ENCODE assay signal across 8 cellular contexts in the genomic region with DNA sequence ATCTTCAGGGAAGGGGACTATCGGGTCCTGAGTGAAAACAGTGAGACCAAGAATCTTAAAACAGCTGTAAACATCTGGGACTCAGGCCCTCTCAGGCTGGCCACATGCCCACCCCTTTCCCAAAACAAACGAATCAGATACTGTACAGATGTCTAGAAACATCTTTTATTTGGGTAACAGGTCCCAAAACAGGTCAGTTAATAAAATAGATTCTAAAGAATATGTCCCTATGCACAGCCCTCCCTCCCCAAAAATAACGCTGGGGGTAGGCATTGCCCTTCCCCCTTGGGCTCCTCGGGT. TPM values are rescaled to one million over a fixed set of nuclear protein-coding genes. Genes with fewer than 3 reads are reported as not detected.
DNase-seq lines count a peak whose midpoint lies in the region; ATAC-seq and TF ChIP-seq lines count a peak whose summit lies in the region.

No MANE protein-coding gene starts in this region.

- H3K79me2 ChIP-seq in Loucy (ENCODE audit: insufficient read depth, low read length) (peaks cover 64% of the 10 kb centered on the region), neural cell (replicated peaks; ENCODE audit: insufficient read depth, low read length) (peaks cover 50% of the 10 kb centered on the region)

- TF ChIP-seq RAD21 in neural cell (conservative IDR thresholded peaks at IDR 0.05): no peak

- H3F3A ChIP-seq in Loucy (ENCODE audit: low read depth) (no peaks in the 10 kb centered on the region), neural cell (ENCODE audit: insufficient read depth, low read length, poor library complexity, severe bottlenecking) (no peaks in the 10 kb centered on the region)

- H3K9me2 ChIP-seq in Loucy (replicated peaks; ENCODE audit: low read depth, low read length): no peaks in the 10 kb centered on the region
- H3K9me2 ChIP-seq in neural cell (ENCODE audit: insufficient read depth, low read length): no peaks in the 10 kb centered on the region

- no peaks in the 10 kb centered on the region for H3K9me3 ChIP-seq in BLaER1 treated with 17β-estradiol and CSF1 and Interleukin-3, amounts not matched to agents 10 nM and 100 nM (replicated peaks in 1 of 11)
- no peaks in the 10 kb centered on the region for H3K9me3 ChIP-seq in Loucy (ENCODE audit: insufficient read depth, low read depth, low read length)
- no peaks in the 10 kb centered on the region for H3K9me3 ChIP-seq in neural cell (ENCODE audit: low read length)

- H3K27ac ChIP-seq in BLaER1 treated with 17β-estradiol and CSF1 and Interleukin-3, amounts not matched to agents 10 nM and 100 nM: peak overlapping the region; percentile 9 to 93 (median 91); a peak in 21 of 22 replicates
- H3K27ac ChIP-seq in coronary artery (peak overlapping the region; percentile 79 to 96), neural cell (ENCODE audit: low read length) (peak overlapping the region; percentile 38)

- no peak for TF ChIP-seq POLR2A in lower leg skin (IDR thresholded peaks at IDR 0.05)

- TF ChIP-seq CTCF in Loucy (conservative IDR thresholded peaks at IDR 0.05; ENCODE audit: low read length) (no peak), coronary artery (IDR thresholded peaks at IDR 0.05) (no peak), neural cell (IDR thresholded peaks at IDR 0.05; ENCODE audit: poor library complexity, severe bottlenecking) (no peak), lower leg skin (IDR thresholded peaks at IDR 0.05) (no peak)

- ATAC-seq in GM21717 (IDR thresholded peaks at IDR 0.05; ENCODE audit: unreplicated experiment) (no peak), GM18858 (IDR thresholded peaks at IDR 0.05; ENCODE audit: unreplicated experiment) (no peak)

- H3K9ac ChIP-seq in BLaER1 treated with 17β-estradiol and CSF1 and Interleukin-3, amounts not matched to agents 10 nM and 100 nM: peak overlapping the region; percentile 67 to 97 (median 95); a peak in 19 of 22 replicates
- H3K9ac ChIP-seq in Loucy (ENCODE audit: low read depth, low read length, poor library complexity, severe bottlenecking) (peak overlapping the region; percentile 43), neural cell (ENCODE audit: low read length) (peak overlapping the region; percentile 28)

- intact Hi-C loops in lower leg skin (cut with DNase I; ENCODE audit: low total_unique reads): no loop called here

- peak overlapping the region; percentile 81 to 99 (median 96); a peak in 16 of 20 replicates for H3K4me3 ChIP-seq in BLaER1 treated with 17β-estradiol and CSF1 and Interleukin-3, amounts not matched to agents 10 nM and 100 nM
- H3K4me3 ChIP-seq in Loucy (ENCODE audit: low read length, poor library complexity, severe bottlenecking): peak overlapping the region; percentile 91
- H3K4me3 ChIP-seq in coronary artery: peak overlapping the region; percentile 91
- H3K4me3 ChIP-seq in neural cell (ENCODE audit: low read length): peak overlapping the region; percentile 83
- H3K4me3 ChIP-seq in lower leg skin (ENCODE audit: low read depth, poor library complexity, severe bottlenecking): no peak overlapping the region

- H3K36me3 ChIP-seq in BLaER1 treated with 17β-estradiol and CSF1 and Interleukin-3, amounts not matched to agents 10 nM and 100 nM: peaks cover 25 to 39% (median 28%) of the 10 kb centered on the region in 11 experiments
- H3K36me3 ChIP-seq in Loucy (ENCODE audit: insufficient read depth, low read length) (peaks cover under 1% of the 10 kb centered on the region; the same call in 1 of the 2 replicates), neural cell (ENCODE audit: insufficient read depth, low read length) (no peaks in the 10 kb centered on the region)

- no peaks in the 10 kb centered on the region for H3K27me3 ChIP-seq in BLaER1 treated with 17β-estradiol and CSF1 and Interleukin-3, amounts not matched to agents 10 nM and 100 nM
- H3K27me3 ChIP-seq in Loucy (ENCODE audit: insufficient read depth, low read length, poor library complexity, severe bottlenecking) (no peaks in the 10 kb centered on the region), neural cell (ENCODE audit: insufficient read depth, low read depth, low read length) (no peaks in the 10 kb centered on the region)

- 14% methylated on average over 4 of the region's 4 CpGs for WGBS in lower leg skin, 2 donors

- no peak overlapping the region for H2AFZ ChIP-seq in Loucy (ENCODE audit: low read length)
- peak overlapping the region; percentile 30 for H2AFZ ChIP-seq in neural cell (ENCODE audit: low read depth, low read length)

- peak overlapping the region; percentile 90 to 100 (median 99) for H3K4me2 ChIP-seq in BLaER1 treated with 17β-estradiol and CSF1 and Interleukin-3, amounts not matched to agents 10 nM and 100 nM
- H3K4me2 ChIP-seq in Loucy (ENCODE audit: low read depth, low read length, poor library complexity, severe bottlenecking): peak overlapping the region; percentile 51
- H3K4me2 ChIP-seq in neural cell (ENCODE audit: low read length): peak overlapping the region; percentile 47

- TF ChIP-seq EP300 in neural cell (conservative IDR thresholded peaks at IDR 0.05; ENCODE audit: poor library complexity, severe bottlenecking): no peak

- H4K20me1 ChIP-seq in BLaER1 treated with 17β-estradiol and CSF1 and Interleukin-3, amounts not matched to agents 10 nM and 100 nM: peaks cover 36 to 55% (median 39%) of the 10 kb centered on the region in 11 experiments
- peaks cover 38% of the 10 kb centered on the region for H4K20me1 ChIP-seq in Loucy (ENCODE audit: insufficient read depth, low read length, poor library complexity, severe bottlenecking)
- H4K20me1 ChIP-seq in neural cell (ENCODE audit: insufficient read depth): no peaks in the 10 kb centered on the region

- peaks cover 69 to 81% (median 77%) of the 10 kb centered on the region in 10 experiments for H3K4me1 ChIP-seq in BLaER1 treated with 17β-estradiol and CSF1 and Interleukin-3, amounts not matched to agents 10 nM and 100 nM
- peaks cover 60% of the 10 kb centered on the region for H3K4me1 ChIP-seq in Loucy (ENCODE audit: insufficient read depth, low read length, poor library complexity, severe bottlenecking)

- DNase-seq in coronary artery (ENCODE audit: low spot score) (no peak), lower leg skin (ENCODE audit: low spot score in 2 of 2) (no peak), C1 segment of cervical spinal cord (lab: John Stamatoyannopoulos, UW) (no peak)

TF ChIP-seq in neural cell, 6 proteins besides CTCF, POLR2A, EP300 and RAD21:
- TF ChIP-seq TAF1 (IDR thresholded peaks at IDR 0.05; ENCODE audit: low read depth) (no peak), MXI1 (conservative IDR thresholded peaks at IDR 0.05; ENCODE audit: poor library complexity, severe bottlenecking) (no peak), EZH2 (IDR thresholded peaks at IDR 0.05; ENCODE audit: borderline replicate concordance, insufficient read depth, low read length, poor library complexity, severe bottlenecking) (no peak), SMC3 (conservative IDR thresholded peaks at IDR 0.05; ENCODE audit: poor library complexity) (no peak), POLR2AphosphoS5 (IDR thresholded peaks at IDR 0.05) (no peak)
TF ChIP-seq in neural cell: peak in this region for 0.

RNA-seq across cellular contexts. Expression of a gene that starts 0.5 kb away (rescaled TPM):
- 12.1 and 14.0 TPM in 2 replicates for polyA plus RNA-seq in neural cell
- 5.4 and 6.1 TPM in 2 replicates for polyA minus RNA-seq in neural cell
- 10 to 100 TPM; 14.3 to 28.1 (median 21.1) TPM for total RNA-seq in lower leg skin

RNA-seq across cellular contexts. Expression of a gene that starts 4.4 kb away (rescaled TPM):
- 35.2 and 39.9 TPM in 2 replicates for polyA plus RNA-seq in neural cell
- polyA minus RNA-seq in neural cell: 26.3 and 27.0 TPM in 2 replicates
- 100 to 1,000 TPM in 2 of 4 donors, 10 to 100 TPM in 2; 88.6 to 105 (median 98.8) TPM for total RNA-seq in lower leg skin

RNA-seq across cellular contexts. Expression of a gene that starts 8.8 kb away (rescaled TPM):
- polyA plus RNA-seq in neural cell: 12.4 and 18.0 TPM in 2 replicates
- polyA minus RNA-seq in neural cell: 10.0 and 10.2 TPM in 2 replicates
- total RNA-seq in lower leg skin: 10 to 100 TPM; 18.7 to 25.5 (median 22.9) TPM

RNA-seq across cellular contexts. Expression of a gene that starts 12.4 kb away (rescaled TPM):
- 25.3 and 30.9 TPM in 2 replicates for polyA plus RNA-seq in neural cell
- 28.0 and 28.7 TPM in 2 replicates for polyA minus RNA-seq in neural cell
- 10 to 100 TPM; 18.4 to 31.1 (median 20.5) TPM for total RNA-seq in lower leg skin

RNA-seq across cellular contexts. Expression of a gene that starts 18.6 kb away (rescaled TPM):
- polyA plus RNA-seq in neural cell: 257 and 265 TPM in 2 replicates
- polyA minus RNA-seq in neural cell: 79.6 and 82.4 TPM in 2 replicates
- 100 to 1,000 TPM; 179 to 218 (median 201) TPM for total RNA-seq in lower leg skin

Comparison
In these comparisons a context has a peak if more than half of its experiments do, and no peak if none do; other contexts are left out.
1. H3K27ac ChIP-seq: peak in every context shown above with its lines; median percentile 91 in BLaER1 treated with 17β-estradiol and CSF1 and Interleukin-3, amounts not matched to agents 10 nM and 100 nM; 88 in coronary artery; 38 in neural cell.
2. H3K4me2 ChIP-seq: peak in every context shown above with its lines; median percentile 99 in BLaER1 treated with 17β-estradiol and CSF1 and Interleukin-3, amounts not matched to agents 10 nM and 100 nM; 51 in Loucy; 47 in neural cell.
3. H3K9ac ChIP-seq: peak in every context shown above with its lines; median percentile 95 in BLaER1 treated with 17β-estradiol and CSF1 and Interleukin-3, amounts not matched to agents 10 nM and 100 nM; 43 in Loucy; 28 in neural cell.